ENCODE assay signal across 17 cellular contexts in genomic region chr2:79529636-79530035, GRCh38. TPM values are rescaled to one million over a fixed set of nuclear protein-coding genes. Genes with fewer than 3 reads are reported as not detected.
DNase-seq lines count a peak whose midpoint lies in the region; ATAC-seq and TF ChIP-seq lines count a peak whose summit lies in the region.
"Had no signal": no experiment of that assay in that cellular context is flagged by ENCODE, and none has a peak within 500 bp of the region (broad histone marks: within the 10 kb centered on the region; RNA-seq: fewer than 3 reads in every experiment).

No MANE protein-coding gene starts in this region.

- H3K36me3 ChIP-seq in KMS-11 (ENCODE audit: insufficient read depth) (no peaks in the 10 kb centered on the region), mesendoderm (ENCODE audit: control insufficient read depth, insufficient read depth, low read length) (no peaks in the 10 kb centered on the region), neural progenitor cell (no peaks in the 10 kb centered on the region)

- no peak overlapping the region for H2BK5ac ChIP-seq in mesendoderm (ENCODE audit: low read length)

- TF ChIP-seq CTCF in KMS-11 (conservative IDR thresholded peaks at IDR 0.05; ENCODE audit: low read depth, low read length): no peak
- no peak for TF ChIP-seq CTCF in neural progenitor cell (IDR thresholded peaks at IDR 0.05)

- DNase-seq in H4 (ENCODE audit: low spot score): peak; percentile 9
- no peak for DNase-seq in mesendoderm
- peak; percentile 2 for DNase-seq in neural progenitor cell (ENCODE audit: low spot score)
- DNase-seq in germinal center (ENCODE audit: low spot score): no peak
- DNase-seq: C1 segment of cervical spinal cord; Caco-2; CD4-positive, alpha-beta memory T cell; DMS153; DND-41; GM23248 had no signal

- H3K27me3 ChIP-seq in KMS-11 (ENCODE audit: insufficient read depth, low read depth) (no peaks in the 10 kb centered on the region), mesendoderm (ENCODE audit: insufficient read depth, low read length, poor library complexity) (no peaks in the 10 kb centered on the region), neural progenitor cell (no peaks in the 10 kb centered on the region)

- H3K36me3 Mint-ChIP-seq in neural progenitor cell: peaks cover 30% of the 10 kb centered on the region
- H3K36me3 Mint-ChIP-seq: CD4-positive, alpha-beta memory T cell had no signal

- no CpG with 5 or more reads among the region's 3 CpGs for WGBS in mesendoderm (ENCODE audit: extremely low coverage, insufficient coverage, low lambda C conversion rate)

- H4K20me1 ChIP-seq in KMS-11 (ENCODE audit: insufficient read depth) (no peaks in the 10 kb centered on the region), neural progenitor cell (ENCODE audit: low read depth) (no peaks in the 10 kb centered on the region)

- peaks cover 3% of the 10 kb centered on the region for H3K27me3 Mint-ChIP-seq in neural progenitor cell (ENCODE audit: insufficient read depth, low read depth)
- H3K27me3 Mint-ChIP-seq: CD4-positive, alpha-beta memory T cell had no signal

- H3K4me2 ChIP-seq in KMS-11: peak overlapping the region; percentile 31; the same call in 1 of the 2 replicates
- no peak overlapping the region for H3K4me2 ChIP-seq in mesendoderm (ENCODE audit: low read length)
- H3K4me2 ChIP-seq in neural progenitor cell: no peak overlapping the region

- no peak overlapping the region for H3K4me3 Mint-ChIP-seq in neural progenitor cell
- H3K4me3 Mint-ChIP-seq: CD4-positive, alpha-beta memory T cell had no signal

- H3K9ac ChIP-seq in KMS-11 (no peak overlapping the region), mesendoderm (ENCODE audit: low read length) (no peak overlapping the region), neural progenitor cell (no peak overlapping the region)
- H3K9ac ChIP-seq: GM23248 had no signal

- no peak overlapping the region for H3K56ac ChIP-seq in mesendoderm (ENCODE audit: low read length)

- H3K27ac Mint-ChIP-seq in neural progenitor cell: no peak overlapping the region
- H3K27ac Mint-ChIP-seq: CD4-positive, alpha-beta memory T cell had no signal

- H3K4me1 ChIP-seq in KMS-11 (ENCODE audit: low read depth, poor library complexity, severe bottlenecking) (peaks cover 17% of the 10 kb centered on the region), mesendoderm (ENCODE audit: control insufficient read depth, low read depth, low read length) (no peaks in the 10 kb centered on the region), neural progenitor cell (peaks cover 6% of the 10 kb centered on the region)
- H3K4me1 ChIP-seq: Caco-2 had no signal

- H4K8ac ChIP-seq in mesendoderm (ENCODE audit: low read depth, low read length): no peak overlapping the region

- ATAC-seq in GM21786 (IDR thresholded peaks at IDR 0.05; ENCODE audit: unreplicated experiment) (no peak), HG03139 (IDR thresholded peaks at IDR 0.05; ENCODE audit: unreplicated experiment) (no peak)
- ATAC-seq: HCT116 had no signal

- H3K4ac ChIP-seq in mesendoderm (ENCODE audit: low read depth, low read length): no peak overlapping the region

- H3K4me3 ChIP-seq in KMS-11 (IDR thresholded peaks at IDR 0.05; ENCODE audit: insufficient read depth, low read depth, low read length) (no peak overlapping the region), mesendoderm (ENCODE audit: low read length) (no peak overlapping the region), neural progenitor cell (no peak overlapping the region)
- H3K4me3 ChIP-seq: GM12878, GM23248 had no signal

- no peak overlapping the region for H2AK5ac ChIP-seq in mesendoderm (ENCODE audit: low read length)

- H2AFZ ChIP-seq in KMS-11 (ENCODE audit: low read depth) (peak overlapping the region; percentile 12; the same call in 1 of the 2 replicates), neural progenitor cell (replicated peaks) (no peak overlapping the region)
- H2AFZ ChIP-seq: GM23248 had no signal

- peak overlapping the region; percentile 9; the same call in 1 of the 2 replicates for H3K27ac ChIP-seq in KMS-11
- no peak overlapping the region for H3K27ac ChIP-seq in mesendoderm (ENCODE audit: low read depth, low read length)
- no peak overlapping the region for H3K27ac ChIP-seq in neural progenitor cell
- H3K27ac ChIP-seq: GM23248 had no signal

- H3K79me2 ChIP-seq in KMS-11 (ENCODE audit: insufficient read depth, low read depth): no peaks in the 10 kb centered on the region
- no peaks in the 10 kb centered on the region for H3K79me2 ChIP-seq in mesendoderm (ENCODE audit: control insufficient read depth, insufficient read depth, low read length)
- H3K79me2 ChIP-seq in neural progenitor cell (ENCODE audit: low read depth): no peaks in the 10 kb centered on the region

- H3K4me1 Mint-ChIP-seq in neural progenitor cell: peaks cover 4% of the 10 kb centered on the region
- H3K4me1 Mint-ChIP-seq: CD4-positive, alpha-beta memory T cell had no signal

- peaks cover 14% of the 10 kb centered on the region for H3K9me3 Mint-ChIP-seq in neural progenitor cell

- no peak overlapping the region for H3K23ac ChIP-seq in mesendoderm (ENCODE audit: low read length)

- H3K9me3 ChIP-seq in neural progenitor cell (ENCODE audit: low read depth): no peaks in the 10 kb centered on the region
- H3K9me3 ChIP-seq: Caco-2 had no signal

- H2BK120ac ChIP-seq in mesendoderm (ENCODE audit: low read depth, low read length): no peak overlapping the region

- no peaks in the 10 kb centered on the region for H3F3A ChIP-seq in neural progenitor cell (ENCODE audit: low read depth)

- H3K79me1 ChIP-seq in mesendoderm (ENCODE audit: low read length): no peaks in the 10 kb centered on the region

- H2BK15ac ChIP-seq in mesendoderm (replicated peaks; ENCODE audit: low read depth): peak overlapping the region; percentile 1

- no peak overlapping the region for H3K18ac ChIP-seq in mesendoderm (ENCODE audit: low read length)

- no peak overlapping the region for H4K5ac ChIP-seq in mesendoderm (ENCODE audit: low read length)

RNA-seq across cellular contexts. Expression of gene CTNNA2, which starts 16.8 kb away (rescaled TPM):
- total RNA-seq in H4 (2014; rRNA removed; shearing (Covaris generic)): 0.39 and 0.70 TPM in 2 replicates
- 1.5 TPM for polyA plus RNA-seq in mesendoderm (2013, experiment 1 of 2)
- polyA plus RNA-seq in mesendoderm (2013, experiment 2 of 2): 1.6 TPM
- total RNA-seq in neural progenitor cell (ENCODE audit: low replicate concordance): 39.1 and 43.5 TPM in 2 replicates
- total RNA-seq: A673; Caco-2; CD4-positive, alpha-beta memory T cell; GM23248 had no signal
- polyA plus RNA-seq: BJ; CD4-positive, alpha-beta memory T cell; GM23248 had no signal

Comparison
In these comparisons a context has a peak if more than half of its experiments do, and no peak if none do; other contexts are left out.
1. DNase-seq: peak in H4 (single experiment) and neural progenitor cell (single experiment); none in mesendoderm (single experiment) and germinal center (single experiment).
2. RNA of gene CTNNA2, which starts 16.8 kb away (total RNA-seq): 39.1 to 43.5 TPM in neural progenitor cell; 0.39 to 0.70 TPM in H4; every median in the first group is over 10 times any median in the second.